Comparison of ENCODE assay signal across 8 cellular contexts in the genomic region with DNA sequence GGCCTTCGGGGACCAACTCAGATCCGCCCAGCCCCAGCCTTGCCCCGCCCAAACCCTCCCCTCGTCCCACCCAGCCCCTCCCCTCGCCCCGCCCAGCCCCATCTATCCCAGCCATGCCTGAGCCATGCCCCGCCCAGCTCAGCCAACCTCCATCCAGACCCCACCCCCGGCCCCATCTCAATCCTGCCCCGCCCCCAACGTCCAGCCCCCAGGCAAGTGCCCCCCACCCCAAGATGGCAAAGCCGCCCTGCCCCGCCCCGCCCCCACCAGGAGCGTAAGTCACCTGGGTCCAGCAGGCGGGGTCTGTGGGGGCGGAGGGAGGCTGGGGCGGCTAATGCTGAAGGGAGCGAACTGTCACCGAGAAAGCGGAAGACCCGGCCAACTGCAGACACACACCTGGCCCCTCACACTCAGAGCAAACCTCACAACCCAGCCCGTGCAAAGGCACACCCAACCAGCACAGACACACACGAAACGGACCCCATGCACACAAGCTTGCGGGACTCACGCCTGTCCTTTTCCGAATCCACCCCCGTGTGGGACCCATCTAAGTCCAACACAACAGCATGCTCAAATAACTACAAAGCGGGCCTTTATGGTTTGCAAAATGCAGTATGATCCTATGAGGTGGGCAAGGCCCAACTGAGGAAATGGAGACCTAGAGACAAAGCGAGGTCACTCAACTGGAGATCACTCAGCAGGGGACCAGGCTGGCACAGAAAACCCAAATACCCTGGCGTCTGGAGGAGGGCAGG. TPM values are rescaled to one million over a fixed set of nuclear protein-coding genes. Genes with fewer than 3 reads are reported as not detected.
DNase-seq lines count a peak whose midpoint lies in the region; ATAC-seq and TF ChIP-seq lines count a peak whose summit lies in the region.

No MANE protein-coding gene starts in this region.

- intact Hi-C loops in PC-3 (cut with micrococcal nuclease) = loop anchor here (1.0 kb wide), 1 partner anchor 11 kb away; a partner anchor contains a TSS

- DNase-seq in GM03348 (ENCODE audit: low spot score) = peak; percentile 50
- no peak for DNase-seq in PC-3
- DNase-seq in right atrium auricular region (ENCODE audit: low spot score) = no peak
- peak; percentile 34 for DNase-seq in smooth muscle cell (lab: John Stamatoyannopoulos, UW; ENCODE audit: unreplicated experiment)
- no peak for DNase-seq in superior temporal gyrus (ENCODE audit: extremely low spot score)
- no peak for DNase-seq in DMS79 (lab: John Stamatoyannopoulos, UW)

- H3K27me3 ChIP-seq in PC-3 (ENCODE audit: low read length) (no peaks in the 10 kb centered on the region), right atrium auricular region (no peaks in the 10 kb centered on the region), smooth muscle cell (ENCODE audit: low read depth) (no peaks in the 10 kb centered on the region)

- peak overlapping the region; percentile 97 for H3K27ac Mint-ChIP-seq in activated naive CD8-positive, alpha-beta T cell

- H3K4me1 Mint-ChIP-seq in activated naive CD8-positive, alpha-beta T cell (ENCODE audit: low read depth) = peaks cover 45% of the 10 kb centered on the region

- 22% methylated on average over 13 of the region's 31 CpGs for WGBS in smooth muscle cell (ENCODE audit: low lambda C conversion rate)

- peak overlapping the region; percentile 87 for H2AFZ ChIP-seq in PC-3 (ENCODE audit: low read length)
- H2AFZ ChIP-seq in smooth muscle cell (ENCODE audit: low read depth) = no peak overlapping the region

- CTCF ChIA-PET in PC-3 (lab: Charles Lee) = no interaction called here

- H3K27me3 Mint-ChIP-seq in activated naive CD8-positive, alpha-beta T cell = no peaks in the 10 kb centered on the region

- no peaks in the 10 kb centered on the region for H3K9me2 ChIP-seq in PC-3 (replicated peaks; ENCODE audit: low read length)

- no TSS peak for BruUV-seq in PC-3 (replicated peaks; lab: Mats Ljungman, UMichigan)

- ATAC-seq in HG02798 (IDR thresholded peaks at IDR 0.05; ENCODE audit: poor library complexity, unreplicated experiment) = peak; percentile 8
- no peak for ATAC-seq in PC-3

- H3K4me2 ChIP-seq in PC-3 (ENCODE audit: low read length) (peak overlapping the region; percentile 82; the same call in 1 of the 2 replicates), smooth muscle cell (peak overlapping the region; percentile 82)

- POLR2A ChIA-PET in PC-3 (lab: Charles Lee; ENCODE audit: unreplicated experiment) = interaction anchor here (0.6 kb wide), 1 partner anchor 17 kb away, joined by 3 read pairs; no protein-coding TSS in a partner anchor

- no peaks in the 10 kb centered on the region for H3K36me3 ChIP-seq in PC-3 (ENCODE audit: low read depth, low read length)
- peaks cover 11% of the 10 kb centered on the region for H3K36me3 ChIP-seq in right atrium auricular region
- H3K36me3 ChIP-seq in smooth muscle cell (ENCODE audit: low read depth) = no peaks in the 10 kb centered on the region

- peaks cover 20% of the 10 kb centered on the region for H3K4me1 ChIP-seq in PC-3 (ENCODE audit: insufficient read depth, low read length)
- H3K4me1 ChIP-seq in right atrium auricular region = peaks cover 0 to 38% of the 10 kb centered on the region in 2 donors
- peaks cover 10% of the 10 kb centered on the region for H3K4me1 ChIP-seq in smooth muscle cell (ENCODE audit: low read depth)

- H3K9ac ChIP-seq in PC-3 (ENCODE audit: low read length) (no peak overlapping the region), smooth muscle cell (ENCODE audit: low read depth) (no peak overlapping the region)

- no peaks in the 10 kb centered on the region for H4K20me1 ChIP-seq in PC-3 (ENCODE audit: low read length)
- no peaks in the 10 kb centered on the region for H4K20me1 ChIP-seq in smooth muscle cell (ENCODE audit: low read depth)

- H3K4me3 ChIP-seq in PC-3 (ENCODE audit: low read length) (no peak overlapping the region), right atrium auricular region (peak overlapping the region; percentile 27 to 55), smooth muscle cell (peak overlapping the region; percentile 56)

- no peak for TF ChIP-seq CTCF in PC-3 (conservative IDR thresholded peaks at IDR 0.05; ENCODE audit: low read depth, low read length)
- TF ChIP-seq CTCF in right atrium auricular region (IDR thresholded peaks at IDR 0.05) = no peak
- TF ChIP-seq CTCF in smooth muscle cell (IDR thresholded peaks at IDR 0.05; ENCODE audit: borderline replicate concordance, insufficient read depth, poor library complexity, severe bottlenecking) = no peak

- no peaks in the 10 kb centered on the region for H3K9me3 Mint-ChIP-seq in activated naive CD8-positive, alpha-beta T cell (ENCODE audit: low read depth)

- peak overlapping the region; percentile 80 for H3K27ac ChIP-seq in PC-3 (ENCODE audit: low read length)
- peak overlapping the region; percentile 53 to 64 for H3K27ac ChIP-seq in right atrium auricular region
- peak overlapping the region; percentile 20 for H3K27ac ChIP-seq in smooth muscle cell (ENCODE audit: low read depth)

- H3K9me3 ChIP-seq in PC-3 (ENCODE audit: low read length) = no peaks in the 10 kb centered on the region
- H3K9me3 ChIP-seq in right atrium auricular region = no peaks in the 10 kb centered on the region
- H3K9me3 ChIP-seq in smooth muscle cell (replicated peaks; ENCODE audit: low read depth) = no peaks in the 10 kb centered on the region

- H3K79me2 ChIP-seq in PC-3 (ENCODE audit: low read length) (no peaks in the 10 kb centered on the region), smooth muscle cell (ENCODE audit: low read depth) (no peaks in the 10 kb centered on the region)

- H3F3A ChIP-seq in PC-3 (ENCODE audit: low read length, unreplicated experiment) (no peaks in the 10 kb centered on the region), smooth muscle cell (ENCODE audit: low read depth) (no peaks in the 10 kb centered on the region)

- H3K4me3 Mint-ChIP-seq in activated naive CD8-positive, alpha-beta T cell = peak overlapping the region; percentile 84

- no peaks in the 10 kb centered on the region for H3K36me3 Mint-ChIP-seq in activated naive CD8-positive, alpha-beta T cell

RNA-seq across cellular contexts. Expression of a gene that starts 11.5 kb away (rescaled TPM):
- total RNA-seq in PC-3 (2014; rRNA removed) (42.7 and 43.0 TPM in 2 replicates), right atrium auricular region (10 to 100 TPM; 41.6 to 50.9 TPM), smooth muscle cell (98.6 and 135 TPM in 2 replicates)
- 54.8 and 78.5 TPM in 2 replicates for polyA plus RNA-seq in smooth muscle cell

RNA-seq across cellular contexts. Expression of a gene that starts 13.9 kb away (rescaled TPM):
- total RNA-seq in PC-3 (2014; rRNA removed) = 0.46 and 1.5 TPM in 2 replicates
- total RNA-seq in right atrium auricular region = 100 to 1,000 TPM; 192 to 653 TPM
- 1.3 and 3.9 TPM in 2 replicates for total RNA-seq in smooth muscle cell
- 0.70 and 0.87 TPM in 2 replicates for polyA plus RNA-seq in smooth muscle cell

RNA-seq across cellular contexts. Expression of a gene that starts 46.5 kb away (rescaled TPM):
- total RNA-seq in PC-3 (2014; rRNA removed) = 117 and 128 TPM in 2 replicates
- 10 to 100 TPM in 1 of 2 donors, 1 to 10 TPM in 1; 6.2 to 14.7 TPM for total RNA-seq in right atrium auricular region
- 65.0 and 82.0 TPM in 2 replicates for total RNA-seq in smooth muscle cell
- polyA plus RNA-seq in smooth muscle cell = 10.2 and 10.5 TPM in 2 replicates

RNA-seq across cellular contexts. Expression of a gene that starts 53.8 kb away (rescaled TPM):
- total RNA-seq in PC-3 (2014; rRNA removed) (not detected in 2 replicates), right atrium auricular region (not detected), smooth muscle cell (not detected in 2 replicates)
- polyA plus RNA-seq in smooth muscle cell = not detected in 2 replicates

Comparison
In these comparisons a context has a peak if more than half of its experiments do, and no peak if none do; other contexts are left out.
1. DNase-seq: peak in GM03348 (single experiment) and smooth muscle cell (single experiment); none in PC-3 (single experiment), right atrium auricular region (single experiment), superior temporal gyrus (single experiment) and DMS79 (single experiment).
2. H3K27ac ChIP-seq: peak in every context shown above with its lines; median percentile 80 in PC-3; 58 in right atrium auricular region; 20 in smooth muscle cell.
3. RNA of a gene that starts 13.9 kb away (total RNA-seq): 192 to 653 TPM in right atrium auricular region; 1.3 to 3.9 TPM in smooth muscle cell and 0.46 to 1.5 TPM in PC-3; every median in the first group is over 10 times any median in the second.